Comparison of ENCODE assay signal across 8 cellular contexts in the genomic region with DNA sequence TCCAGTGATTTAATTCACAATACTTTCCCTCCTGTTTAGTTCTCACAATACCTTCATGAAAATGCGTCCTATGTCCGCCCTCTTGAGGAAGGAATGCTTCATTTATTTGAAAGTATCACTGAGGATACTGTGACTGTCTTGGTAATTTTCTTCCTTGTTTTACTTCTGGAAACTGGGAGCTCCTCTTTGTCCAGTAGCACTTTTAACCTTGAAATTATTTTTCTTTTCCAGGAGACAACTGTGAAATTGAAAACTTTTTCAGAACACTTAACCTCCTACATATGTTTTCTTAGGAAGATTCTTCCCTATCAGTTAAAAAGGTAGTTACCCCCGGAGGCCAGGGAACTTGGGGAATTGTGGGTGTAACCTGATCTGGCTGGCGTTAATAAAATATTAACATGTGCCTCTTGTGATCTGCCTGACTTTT. TPM values are rescaled to one million over a fixed set of nuclear protein-coding genes. Genes with fewer than 3 reads are reported as not detected.
DNase-seq lines count a peak whose midpoint lies in the region; ATAC-seq and TF ChIP-seq lines count a peak whose summit lies in the region.

No MANE protein-coding gene starts in this region.

- in situ Hi-C loops in Panc1 (cut with HindIII; ENCODE audit: low pct_unique_long_range_greater_than_20kb, low sequenced_read_pairs): no loop called here

- no peaks in the 10 kb centered on the region for H3K27me3 Mint-ChIP-seq in osteocyte (ENCODE audit: unreplicated experiment)

- no TSS peak for BruUV-seq in Panc1 (replicated peaks; lab: Mats Ljungman, UMichigan)

- peak overlapping the region; percentile 35 for H3K4me3 Mint-ChIP-seq in osteocyte (ENCODE audit: unreplicated experiment)

- peaks cover 22% of the 10 kb centered on the region for H3K36me3 Mint-ChIP-seq in osteocyte (ENCODE audit: unreplicated experiment)

- intact Hi-C loops in Panc1 (cut with micrococcal nuclease; ENCODE audit: unreplicated experiment): loop anchor here (5.0 kb wide), 1 partner anchor 116 kb away; no protein-coding TSS in a partner anchor

- CTCF ChIA-PET in Panc1 (lab: Charles Lee): interaction anchor here (0.7 kb wide), 1 partner anchor 79 kb away, joined by 5 read pairs; no protein-coding TSS in a partner anchor

- H3K4me1 Mint-ChIP-seq in osteocyte (ENCODE audit: unreplicated experiment): peaks cover 11% of the 10 kb centered on the region

- H3K36me3 ChIP-seq in Panc1 (ENCODE audit: control insufficient read depth, insufficient read depth, low read length): peaks cover 6% of the 10 kb centered on the region; the same call in 1 of the 2 replicates

- H3K9me3 Mint-ChIP-seq in osteocyte (ENCODE audit: unreplicated experiment): no peaks in the 10 kb centered on the region

- H3K27ac Mint-ChIP-seq in osteocyte (ENCODE audit: unreplicated experiment): peak overlapping the region; percentile 84

- peak; percentile 68; the same call in 1 of the 2 replicates for TF ChIP-seq CTCF in Panc1 (IDR thresholded peaks at IDR 0.05)
- TF ChIP-seq CTCF in fibroblast of pulmonary artery (IDR thresholded peaks at IDR 0.05; ENCODE audit: low read length, missing control alignments): peak; percentile 63
- TF ChIP-seq CTCF in osteocyte (IDR thresholded peaks at IDR 0.05): peak; percentile 80

- peak; percentile 84 for ATAC-seq in Panc1
- no peak for ATAC-seq in HG03469 (IDR thresholded peaks at IDR 0.05; ENCODE audit: unreplicated experiment)
- no peak for ATAC-seq in HG03460 (IDR thresholded peaks at IDR 0.05; ENCODE audit: unreplicated experiment)

- DNase-seq in HCEC 1CT (peak; percentile 48), Panc1 (ENCODE audit: low read depth, low spot score) (peak; percentile 32), fibroblast of pulmonary artery (ENCODE audit: low read depth) (peak; percentile 86), osteocyte (ENCODE audit: extremely low spot score, unreplicated experiment) (no peak), germinal center (ENCODE audit: low spot score) (no peak), activated gamma-delta T cell (lab: John Stamatoyannopoulos, UW) (no peak)

- no peak overlapping the region for H3K27ac ChIP-seq in Panc1 (ENCODE audit: low read length)

- H3K4me3 ChIP-seq in Panc1 (ENCODE audit: low read depth in 2 of 2, low read length in 2 of 2) (no peak overlapping the region), fibroblast of pulmonary artery (replicated peaks; ENCODE audit: low read depth, low read length) (no peak overlapping the region)

- POLR2A ChIA-PET in Panc1 (lab: Charles Lee): no interaction called here

- no peaks in the 10 kb centered on the region for H3K4me1 ChIP-seq in Panc1 (ENCODE audit: control insufficient read depth, insufficient read depth, low read length)

- H3K27me3 ChIP-seq in Panc1 (ENCODE audit: control insufficient read depth, insufficient read depth, low read length): no peaks in the 10 kb centered on the region

- no peaks in the 10 kb centered on the region for H3K9me3 ChIP-seq in Panc1 (ENCODE audit: control insufficient read depth, insufficient read depth, low read depth, low read length)

RNA-seq across cellular contexts. Expression of a gene that starts 30.5 kb away (rescaled TPM):
- total RNA-seq in Panc1 (2021; ENCODE audit: unreplicated experiment) (20.5 TPM), osteocyte (16.6 and 18.5 TPM in 2 replicates)
- polyA plus RNA-seq in Panc1 (2012; ENCODE audit: insufficient read length): 14.4 TPM

RNA-seq across cellular contexts. Expression of a gene that starts 58.9 kb away (rescaled TPM):
- total RNA-seq in Panc1 (2021; ENCODE audit: unreplicated experiment): 0.92 TPM
- polyA plus RNA-seq in Panc1 (2012; ENCODE audit: insufficient read length): 0.84 TPM
- 37.5 and 38.0 TPM in 2 replicates for total RNA-seq in osteocyte

Comparison
In these comparisons a context has a peak if more than half of its experiments do, and no peak if none do; other contexts are left out.
1. DNase-seq: peak in HCEC 1CT (single experiment), Panc1 (single experiment) and fibroblast of pulmonary artery (single experiment); none in osteocyte (single experiment), germinal center (single experiment) and activated gamma-delta T cell (single experiment).
2. RNA of a gene that starts 58.9 kb away (total RNA-seq): 37.5 to 38.0 TPM in osteocyte; 0.92 TPM in Panc1 (single experiment); every median in the first group is over 10 times any median in the second.
3. Peak in every context shown above with its lines, with median percentiles within 50 percentile points of each other: CTCF ChIP-seq.